Comparison of ENCODE assay signal across 8 cellular contexts in the genomic region with DNA sequence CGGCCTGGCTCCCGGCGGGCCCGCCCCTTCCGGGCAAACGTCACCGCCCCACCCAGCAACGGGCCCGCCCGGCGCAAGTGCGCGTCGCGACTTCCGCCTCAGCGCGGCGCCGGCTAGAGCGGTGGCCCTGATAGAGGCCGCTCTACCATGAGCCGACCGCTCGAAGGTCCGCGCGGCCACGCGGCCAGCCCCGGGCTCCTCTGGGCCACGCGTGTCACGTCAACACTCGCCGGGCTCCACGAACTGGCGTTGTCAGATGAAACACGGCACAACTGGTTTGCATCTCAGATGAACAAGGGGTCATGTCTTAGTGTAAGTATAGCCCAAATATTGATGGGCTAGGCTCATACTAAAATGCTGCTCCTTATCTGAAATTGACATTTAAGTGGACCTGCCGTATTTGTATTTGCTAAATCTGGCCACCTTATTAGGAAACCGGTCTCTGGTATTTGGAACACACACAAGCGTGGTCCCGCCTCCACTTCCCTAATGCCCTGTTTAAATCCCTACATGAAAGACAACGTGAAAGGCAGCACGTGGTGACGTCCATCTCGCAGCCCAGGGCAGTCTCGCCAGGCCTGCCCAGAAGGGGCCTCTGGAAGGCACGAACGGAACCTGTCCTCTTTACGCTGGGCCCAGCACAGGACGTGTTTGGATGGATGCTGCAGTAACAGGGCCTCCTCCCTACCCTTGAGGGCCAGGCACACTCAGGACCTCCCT. TPM values are rescaled to one million over a fixed set of nuclear protein-coding genes. Genes with fewer than 3 reads are reported as not detected.
DNase-seq lines count a peak whose midpoint lies in the region; ATAC-seq and TF ChIP-seq lines count a peak whose summit lies in the region.

ZNF598 (minus strand) TSS at position 31 of the 720 bp plus-strand sequence.

- H3K4me3 ChIP-seq in A673 (ENCODE audit: low read depth, low read length, poor library complexity, severe bottlenecking): peak within 1 kb of the TSS; percentile 99
- peak within 1 kb of the TSS; percentile 95 to 99 (median 95) for H3K4me3 ChIP-seq in right lobe of liver

- H3K4me1 ChIP-seq in A673 (ENCODE audit: insufficient read depth, low read length, poor library complexity, severe bottlenecking) (peaks cover 38% of the 10 kb centered on the region), right lobe of liver (peaks cover 0 to 25% (median 12%) of the 10 kb centered on the region in 4 donors)

- H3K36me3 ChIP-seq in A673 (ENCODE audit: insufficient read depth, low read length, poor library complexity, severe bottlenecking) (peaks cover 3% of the 10 kb centered on the region), right lobe of liver (no peaks in the 10 kb centered on the region)

- no peak for TF ChIP-seq CTCF in A673 (conservative IDR thresholded peaks at IDR 0.05; ENCODE audit: low read depth, low read length)
- TF ChIP-seq CTCF in right lobe of liver (IDR thresholded peaks at IDR 0.05): peak in 1 of 4 donors; percentile 22

- DNase-seq in A673 (ENCODE audit: low spot score) (peak; percentile 93), NCI-H510A (lab: John Stamatoyannopoulos, UW) (peak; percentile 59), dermis microvascular lymphatic vessel endothelial cell (ENCODE audit: low read depth in 2 of 2) (peak; percentile 69 to 92), right lobe of liver (peak; percentile 85 to 89 (median 88))
- peak; percentile 74 for DNase-seq in activated CD4-positive, alpha-beta T cell treated with anti-CD3 and anti-CD28 coated beads, Interleukin-2, amount 50 U/mL, for 1 hour
- DNase-seq in stimulated activated CD4-positive, alpha-beta T cell treated with anti-CD3 and anti-CD28 coated beads, Interleukin-4, amount 100 ng/mL, for 1 hour: peak; percentile 82

- BruUV-seq in A673 (replicated peaks; lab: Mats Ljungman, UMichigan): TSS peak; percentile 98

- peak within 1 kb of the TSS; percentile 93 for H3K27ac ChIP-seq in A673 (ENCODE audit: low read depth, low read length, poor library complexity, severe bottlenecking)
- peak within 1 kb of the TSS; percentile 78 to 86 (median 80) for H3K27ac ChIP-seq in right lobe of liver

- TF ChIP-seq POLR2A in right lobe of liver (IDR thresholded peaks at IDR 0.05): peak; percentile 93

- 3% methylated on average over 11 of the region's 52 CpGs for WGBS in right lobe of liver (ENCODE audit: insufficient coverage, low coverage, low lambda C conversion rate, missing lambda C conversion rate)

- intact Hi-C loops in A673 (cut with micrococcal nuclease; ENCODE audit: unreplicated experiment) (loop anchor here (10.0 kb wide), 1 partner anchor 205 kb away; the partner anchor contains the start of genes BRICD5 and PGP), right lobe of liver (cut with DNase I) (no loop called here)

- POLR2A ChIA-PET in A673 (lab: Charles Lee; ENCODE audit: low non-redundant PET): no interaction called here

- H3K27me3 ChIP-seq in A673 (replicated peaks; ENCODE audit: insufficient read depth, low read depth, low read length, poor library complexity) (no peaks in the 10 kb centered on the region), right lobe of liver (no peaks in the 10 kb centered on the region)

- ATAC-seq in GM18858 (IDR thresholded peaks at IDR 0.05; ENCODE audit: unreplicated experiment) (peak; percentile 44), HG03135 (IDR thresholded peaks at IDR 0.05; ENCODE audit: unreplicated experiment) (peak; percentile 85), right lobe of liver (peak; percentile 86 to 93 (median 90))

- H3K9me3 ChIP-seq in A673 (ENCODE audit: low read depth, low read length, poor library complexity, severe bottlenecking): no peaks in the 10 kb centered on the region
- H3K9me3 ChIP-seq in right lobe of liver: no peaks in the 10 kb centered on the region

- CTCF ChIA-PET in A673 (lab: Charles Lee): no interaction called here

RNA-seq across cellular contexts. Expression of gene ZNF598, which starts in this region (rescaled TPM):
- total RNA-seq in A673 (2021) (68.0 and 75.8 TPM in 2 replicates), dermis microvascular lymphatic vessel endothelial cell (9.2 and 12.9 TPM in 2 replicates), right lobe of liver (10 to 100 TPM; 21.6 to 46.4 (median 25.0) TPM)

Comparison
In these comparisons a context has a peak if more than half of its experiments do, and no peak if none do; other contexts are left out.
1. Peak in every context shown above with its lines: DNase-seq, ATAC-seq, H3K4me3 ChIP-seq and H3K27ac ChIP-seq.